In the genomic region with DNA sequence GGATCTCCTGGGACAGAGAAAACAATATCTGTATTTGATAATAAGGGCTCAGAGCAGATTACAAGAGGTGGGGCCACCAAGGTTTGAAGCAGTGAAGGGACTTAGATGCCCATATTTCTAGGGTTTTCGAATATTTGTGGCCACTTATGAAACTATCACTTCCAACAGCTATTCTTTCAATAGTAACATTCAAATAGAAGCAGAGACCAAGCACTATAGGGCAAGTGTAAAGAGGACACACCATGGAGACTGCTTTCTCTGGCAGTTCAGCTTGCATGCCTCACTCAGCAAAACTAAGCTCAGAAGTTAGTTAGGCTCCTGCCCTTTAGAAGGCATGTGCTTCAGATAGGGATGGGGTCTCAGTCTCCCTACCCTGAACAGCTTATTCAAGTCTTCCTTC, we compare ENCODE assay signal across 12 cellular contexts.
"Had no signal": no experiment of that assay in that cellular context is flagged by ENCODE, and none has a peak within 500 bp of the region (broad histone marks: within the 10 kb centered on the region; RNA-seq: fewer than 3 reads in every experiment).

No MANE protein-coding gene starts in this region.

- H3K27me3 Mint-ChIP-seq: effector memory CD8-positive, alpha-beta T cell; naive thymus-derived CD8-positive, alpha-beta T cell had no signal

- H3K36me3 ChIP-seq: esophagus muscularis mucosa, gastrocnemius medialis, tibial artery, upper lobe of right lung, vagina had no signal

- H3K9me3 ChIP-seq: esophagus muscularis mucosa, gastrocnemius medialis, mucosa of descending colon, tibial artery, upper lobe of right lung, vagina had no signal

- H3K27me3 ChIP-seq: esophagus muscularis mucosa, gastrocnemius medialis, tibial artery, upper lobe of right lung, vagina had no signal

- H3K36me3 Mint-ChIP-seq: naive thymus-derived CD8-positive, alpha-beta T cell had no signal

- H3K9me3 Mint-ChIP-seq: effector memory CD8-positive, alpha-beta T cell; naive thymus-derived CD8-positive, alpha-beta T cell had no signal

- DNase-seq: effector memory CD8-positive, alpha-beta T cell; gastrocnemius medialis; mucosa of descending colon; naive thymus-derived CD8-positive, alpha-beta T cell; right cardiac atrium; small intestine; stimulated activated CD4-positive, alpha-beta T cell treated with anti-CD3 and anti-CD28 coated beads, Interleukin-2, amount 100 ng/mL, for 48 hours; stimulated activated naive CD8-positive, alpha-beta T cell treated with anti-CD3 and anti-CD28 coated beads, Interleukin-15, Interleukin-2, amounts not matched to agents 100 U/mL and 50 U/mL, for 24 hours; tibial artery; upper lobe of right lung had no signal

- H3K4me3 Mint-ChIP-seq: effector memory CD8-positive, alpha-beta T cell; naive thymus-derived CD8-positive, alpha-beta T cell had no signal

- H3K4me3 ChIP-seq: esophagus muscularis mucosa, gastrocnemius medialis, mucosa of descending colon, tibial artery, upper lobe of right lung, vagina had no signal

- ATAC-seq: effector memory CD8-positive, alpha-beta T cell; gastrocnemius medialis; mucosa of descending colon; naive thymus-derived CD8-positive, alpha-beta T cell; right cardiac atrium; stimulated activated naive CD8-positive, alpha-beta T cell treated with anti-CD3 and anti-CD28 coated beads, Interleukin-15, Interleukin-2, amounts not matched to agents 100 U/mL and 50 U/mL, for 24 hours; upper lobe of right lung had no signal

- H3K27ac ChIP-seq: esophagus muscularis mucosa, gastrocnemius medialis, tibial artery, upper lobe of right lung, vagina had no signal

- H3K4me1 ChIP-seq: esophagus muscularis mucosa, tibial artery, upper lobe of right lung, vagina had no signal

- FAIRE-seq: small intestine had no signal
